29 cellular contexts compared by ENCODE assay signal in genomic region chr3:43281020-43281419, GRCh38.
"Had no signal": no experiment of that assay in that cellular context is flagged by ENCODE, and none has a peak within 500 bp of the region (broad histone marks: within the 10 kb centered on the region; RNA-seq: fewer than 3 reads in every experiment).

No MANE protein-coding gene starts in this region.

- H3K9me3 ChIP-seq: stomach, suprapubic skin, testis, thoracic aorta, thyroid gland, tibial artery, tibial nerve, transverse colon, upper lobe of left lung, upper lobe of right lung, uterus, vagina had no signal

- H3K27ac Mint-ChIP-seq: stimulated activated effector memory CD8-positive, alpha-beta T cell treated with anti-CD3 and anti-CD28 coated beads, Interleukin-12 subunit alpha, Interleukin-12 subunit beta, amount 100 ng/mL, for 72 hours; stimulated activated memory B cell treated with anti-CD40 and anti-IgM and Interleukin-4, amounts not matched to agents 10 μg/mL and 1 μg/mL and 100 μg/mL, for 72 hours; stimulated activated naive B cell treated with anti-CD40 and anti-IgM and Interleukin-4, amounts not matched to agents 10 μg/mL and 1 μg/mL and 100 μg/mL, for 72 hours; stimulated activated naive CD8-positive, alpha-beta T cell treated with anti-CD3 and anti-CD28 coated beads, Interleukin-15, amount 100 ng/mL, for 72 hours; stimulated activated naive CD8-positive, alpha-beta T cell treated with anti-CD3 and anti-CD28 coated beads, Interleukin-15, Interleukin-2, amounts not matched to agents 100 ng/mL and 50 ng/mL, for 24 hours; type B pancreatic cell had no signal

- ATAC-seq: stimulated activated memory B cell treated with anti-CD40 and anti-IgM and Interleukin-4, amounts not matched to agents 10 μg/mL and 1 μg/mL and 100 μg/mL, for 72 hours; stimulated activated naive B cell treated with anti-CD40 and anti-IgM and Interleukin-4, amounts not matched to agents 10 μg/mL and 1 μg/mL and 100 μg/mL, for 72 hours; upper lobe of right lung had no signal

- H3K4me3 Mint-ChIP-seq: stimulated activated effector memory CD8-positive, alpha-beta T cell treated with anti-CD3 and anti-CD28 coated beads, Interleukin-12 subunit alpha, Interleukin-12 subunit beta, amount 100 ng/mL, for 72 hours; stimulated activated memory B cell treated with anti-CD40 and anti-IgM and Interleukin-4, amounts not matched to agents 10 μg/mL and 1 μg/mL and 100 μg/mL, for 72 hours; stimulated activated naive B cell treated with anti-CD40 and anti-IgM and Interleukin-4, amounts not matched to agents 10 μg/mL and 1 μg/mL and 100 μg/mL, for 72 hours; stimulated activated naive CD8-positive, alpha-beta T cell treated with anti-CD3 and anti-CD28 coated beads, Interleukin-15, amount 100 ng/mL, for 72 hours; stimulated activated naive CD8-positive, alpha-beta T cell treated with anti-CD3 and anti-CD28 coated beads, Interleukin-15, Interleukin-2, amounts not matched to agents 100 ng/mL and 50 ng/mL, for 24 hours; type B pancreatic cell had no signal

- H3K9me3 Mint-ChIP-seq: stimulated activated effector memory CD8-positive, alpha-beta T cell treated with anti-CD3 and anti-CD28 coated beads, Interleukin-12 subunit alpha, Interleukin-12 subunit beta, amount 100 ng/mL, for 72 hours; stimulated activated memory B cell treated with anti-CD40 and anti-IgM and Interleukin-4, amounts not matched to agents 10 μg/mL and 1 μg/mL and 100 μg/mL, for 72 hours; stimulated activated naive B cell treated with anti-CD40 and anti-IgM and Interleukin-4, amounts not matched to agents 10 μg/mL and 1 μg/mL and 100 μg/mL, for 72 hours; stimulated activated naive CD8-positive, alpha-beta T cell treated with anti-CD3 and anti-CD28 coated beads, Interleukin-15, Interleukin-2, amounts not matched to agents 100 ng/mL and 50 ng/mL, for 24 hours; type B pancreatic cell had no signal

- FAIRE-seq: urothelium cell line had no signal

- H3K4me3 ChIP-seq: stomach, suprapubic skin, testis, thoracic aorta, thyroid gland, tibial artery, tibial nerve, transverse colon, upper lobe of left lung, upper lobe of right lung, uterus, vagina had no signal

- H3K4me1 ChIP-seq: testis, tibial artery, uterus had no signal

- H3K36me3 Mint-ChIP-seq: stimulated activated memory B cell treated with anti-CD40 and anti-IgM and Interleukin-4, amounts not matched to agents 10 μg/mL and 1 μg/mL and 100 μg/mL, for 72 hours; stimulated activated naive B cell treated with anti-CD40 and anti-IgM and Interleukin-4, amounts not matched to agents 10 μg/mL and 1 μg/mL and 100 μg/mL, for 72 hours; type B pancreatic cell had no signal

- H3K27ac ChIP-seq: stomach, suprapubic skin, testis, thoracic aorta, thyroid gland, tibial artery, tibial nerve, transverse colon, upper lobe of left lung, upper lobe of right lung, uterus, vagina had no signal

- H3K36me3 ChIP-seq: stomach, suprapubic skin, thoracic aorta, thyroid gland, tibial artery, tibial nerve, transverse colon, upper lobe of left lung, upper lobe of right lung, uterus, vagina had no signal

- DNase-seq: stimulated activated CD4-positive, alpha-beta T cell treated with anti-CD3 and anti-CD28 coated beads, Interleukin-2, amount 100 ng/mL, for 48 hours; stimulated activated CD4-positive, alpha-beta T cell treated with anti-CD3 and anti-CD28 coated beads, Interleukin-4, amount 100 ng/mL, for 1 hour; stimulated activated CD4-positive, alpha-beta T cell treated with anti-CD3 and anti-CD28 coated beads, Interleukin-4, amount 100 ng/mL, for 24 hours; stimulated activated CD4-positive, alpha-beta T cell treated with anti-CD3 and anti-CD28 coated beads, Interleukin-4, amount 100 ng/mL, for 4 hours; stimulated activated CD8-positive, alpha-beta memory T cell treated with anti-CD3 and anti-CD28 coated beads, Interleukin-4, amount 100 ng/mL, for 48 hours; stimulated activated naive B cell treated with anti-CD40 and anti-IgM and Interleukin-4, amounts not matched to agents 10 μg/mL and 1 μg/mL and 100 μg/mL, for 72 hours; stimulated activated naive CD4-positive, alpha-beta T cell; stimulated activated naive CD4-positive, alpha-beta T cell treated with Interleukin-2 at 50 U/mL for 16 hours; stimulated activated naive CD8-positive, alpha-beta T cell treated with anti-CD3 and anti-CD28 coated beads, Interleukin-15, amount 100 ng/mL, for 72 hours; stimulated activated naive CD8-positive, alpha-beta T cell treated with anti-CD3 and anti-CD28 coated beads, Interleukin-15, Interleukin-2, amounts not matched to agents 100 U/mL and 50 U/mL, for 24 hours; stomach; substantia nigra; testis; thyroid gland; tibial artery; transverse colon; trophoblast cell; upper lobe of left lung; upper lobe of right lung; uterus had no signal

- H3K27me3 ChIP-seq: stomach, suprapubic skin, testis, thyroid gland, tibial artery, tibial nerve, transverse colon, upper lobe of left lung, upper lobe of right lung, uterus, vagina had no signal

- H3K27me3 Mint-ChIP-seq: stimulated activated naive CD8-positive, alpha-beta T cell treated with anti-CD3 and anti-CD28 coated beads, Interleukin-15, amount 100 ng/mL, for 72 hours; stimulated activated naive CD8-positive, alpha-beta T cell treated with anti-CD3 and anti-CD28 coated beads, Interleukin-15, Interleukin-2, amounts not matched to agents 100 ng/mL and 50 ng/mL, for 24 hours had no signal
